15 cellular contexts compared by ENCODE assay signal in genomic region chr22:20133930-20134549, GRCh38. TPM values are rescaled to one million over a fixed set of nuclear protein-coding genes. Genes with fewer than 3 reads are reported as not detected.
DNase-seq lines count a peak whose midpoint lies in the region; ATAC-seq, FAIRE-seq and TF ChIP-seq lines count a peak whose summit lies in the region.
"Had no signal": no experiment of that assay in that cellular context is flagged by ENCODE, and none has a peak within 500 bp of the region (broad histone marks: within the 10 kb centered on the region; RNA-seq: fewer than 3 reads in every experiment).

No MANE protein-coding gene starts in this region.

- DNase-seq in CD4-positive, CD25-positive, alpha-beta regulatory T cell, result no peak
- DNase-seq in GM23338 (ENCODE audit: low spot score) (no peak), foreskin melanocyte (no peak), frontal cortex (ENCODE audit: low spot score in 2 of 2) (no peak)
- DNase-seq: GF-D8; kidney; NCI-H1092; NCI-H2171 treated with DMSO at 0.1 percent for 48 hours; SJCRH30; stimulated activated CD8-positive, alpha-beta memory T cell treated with anti-CD3 and anti-CD28 coated beads, Interleukin-4, amount 100 ng/mL, for 48 hours; uterus had no signal

- peak overlapping the region; percentile 52 to 75 (median 62) for H3K27ac Mint-ChIP-seq in CD4-positive, CD25-positive, alpha-beta regulatory T cell
- H3K27ac Mint-ChIP-seq in GM23338 (no peak overlapping the region), nephron (no peak overlapping the region)

- H3K4me2 ChIP-seq in GM23338, result no peak overlapping the region

- peaks cover 32% of the 10 kb centered on the region for H3K4me1 ChIP-seq in CD4-positive, CD25-positive, alpha-beta regulatory T cell (ENCODE audit: control insufficient read depth, insufficient read depth, low read length, poor library complexity, severe bottlenecking)
- H3K4me1 ChIP-seq in GM23338 (ENCODE audit: insufficient read depth), result no peaks in the 10 kb centered on the region; the same call in 1 of the 2 replicates

- FAIRE-seq in frontal cortex (lab: Jason Lieb, UNC), result no peak
- FAIRE-seq: kidney had no signal

- no peaks in the 10 kb centered on the region; the same call in 1 of the 2 replicates for H4K20me1 ChIP-seq in GM23338 (replicated peaks; ENCODE audit: insufficient read depth)

- H3K9me3 Mint-ChIP-seq in CD4-positive, CD25-positive, alpha-beta regulatory T cell, result no peaks in the 10 kb centered on the region
- H3K9me3 Mint-ChIP-seq in GM23338 (no peaks in the 10 kb centered on the region), nephron (no peaks in the 10 kb centered on the region)

- no peaks in the 10 kb centered on the region for H3K36me3 ChIP-seq in CD4-positive, CD25-positive, alpha-beta regulatory T cell (ENCODE audit: control insufficient read depth, insufficient read depth, low read length)
- H3K36me3 ChIP-seq in GM23338 (ENCODE audit: insufficient read depth), result no peaks in the 10 kb centered on the region
- H3K36me3 ChIP-seq: SJCRH30, uterus had no signal

- H3K27me3 ChIP-seq in CD4-positive, CD25-positive, alpha-beta regulatory T cell (ENCODE audit: control insufficient read depth, insufficient read depth, low read length), result no peaks in the 10 kb centered on the region
- H3K27me3 ChIP-seq in GM23338 (ENCODE audit: insufficient read depth), result no peaks in the 10 kb centered on the region
- H3K27me3 ChIP-seq: SJCRH30, uterus had no signal

- H2AFZ ChIP-seq in GM23338, result no peak overlapping the region

- no peak overlapping the region for H3K27ac ChIP-seq in CD4-positive, CD25-positive, alpha-beta regulatory T cell (ENCODE audit: insufficient read depth, low read length, poor library complexity, severe bottlenecking)
- H3K27ac ChIP-seq in GM23338 (ENCODE audit: low read depth) (no peak overlapping the region), angular gyrus (ENCODE audit: low read depth, low read length) (peak overlapping the region; percentile 41)
- H3K27ac ChIP-seq: SJCRH30, uterus had no signal

- no peaks in the 10 kb centered on the region for H3K27me3 Mint-ChIP-seq in CD4-positive, CD25-positive, alpha-beta regulatory T cell
- H3K27me3 Mint-ChIP-seq in GM23338 (ENCODE audit: insufficient read depth, low read depth, poor library complexity), result peaks cover 14% of the 10 kb centered on the region
- H3K27me3 Mint-ChIP-seq in nephron (ENCODE audit: low read depth), result no peaks in the 10 kb centered on the region

- no peaks in the 10 kb centered on the region for H3K9me3 ChIP-seq in CD4-positive, CD25-positive, alpha-beta regulatory T cell (ENCODE audit: control insufficient read depth in 2 of 2, low read length in 2 of 2)
- H3K9me3 ChIP-seq: SJCRH30, uterus had no signal

- H3K36me3 Mint-ChIP-seq in CD4-positive, CD25-positive, alpha-beta regulatory T cell, result no peaks in the 10 kb centered on the region
- no peaks in the 10 kb centered on the region for H3K36me3 Mint-ChIP-seq in GM23338 (ENCODE audit: low read depth)
- no peaks in the 10 kb centered on the region for H3K36me3 Mint-ChIP-seq in nephron (ENCODE audit: low read depth)

- H3K4me3 ChIP-seq in CD4-positive, CD25-positive, alpha-beta regulatory T cell (ENCODE audit: low read depth, low read length), result no peak overlapping the region
- no peak overlapping the region for H3K4me3 ChIP-seq in GM23338
- H3K4me3 ChIP-seq: SJCRH30 had no signal

- H3F3A ChIP-seq in GM23338 (replicated peaks; ENCODE audit: low read depth), result peaks cover 13% of the 10 kb centered on the region; the same call in 1 of the 2 replicates

- ATAC-seq in CD4-positive, CD25-positive, alpha-beta regulatory T cell (ENCODE audit: low read depth in 2 of 2), result no peak
- ATAC-seq in GM23338 (no peak), HG03196 (IDR thresholded peaks at IDR 0.05; ENCODE audit: unreplicated experiment) (no peak)

- peaks cover 0 to 62% (median 20%) of the 10 kb centered on the region in 4 donors for H3K4me1 Mint-ChIP-seq in CD4-positive, CD25-positive, alpha-beta regulatory T cell
- H3K4me1 Mint-ChIP-seq in GM23338 (peaks cover 2% of the 10 kb centered on the region; the same call in 1 of the 3 replicates), nephron (peaks cover 25% of the 10 kb centered on the region)

- peaks cover 35% of the 10 kb centered on the region for H3K79me2 ChIP-seq in GM23338 (replicated peaks; ENCODE audit: insufficient read depth)

- no peak for TF ChIP-seq CTCF in GM23338 (conservative IDR thresholded peaks at IDR 0.05; ENCODE audit: low read depth in 2 of 2)
- no peak for TF ChIP-seq CTCF in nephron (IDR thresholded peaks at IDR 0.05; ENCODE audit: unreplicated experiment in 3 of 3)

- peak overlapping the region; percentile 79 to 87 (median 83) for H3K4me3 Mint-ChIP-seq in CD4-positive, CD25-positive, alpha-beta regulatory T cell
- H3K4me3 Mint-ChIP-seq in GM23338, result peak overlapping the region; percentile 36; the same call in 2 of the 3 replicates
- H3K4me3 Mint-ChIP-seq in nephron, result peak overlapping the region; percentile 73 to 87 (median 80)

- no peaks in the 10 kb centered on the region for H3K9me2 ChIP-seq in GM23338 (ENCODE audit: insufficient read depth)

TF ChIP-seq in GM23338, 12 proteins besides CTCF, POLR2A, EP300 and RAD21 (continues in another document):
- TF ChIP-seq EZH2phosphoT487 (IDR thresholded peaks at IDR 0.05; ENCODE audit: unreplicated experiment) (no peak), JUNB (IDR thresholded peaks at IDR 0.05; ENCODE audit: unreplicated experiment) (no peak)

RNA-seq across cellular contexts. Expression of gene ZDHHC8, which starts 2.4 kb away (rescaled TPM):
- total RNA-seq in CD4-positive, CD25-positive, alpha-beta regulatory T cell, result 76.7 TPM
- polyA plus RNA-seq in CD4-positive, CD25-positive, alpha-beta regulatory T cell, result 1 to 10 TPM; 1.2 to 4.3 (median 1.6) TPM
- total RNA-seq in GM23338 (2014; rRNA removed; shearing (Covaris generic)), result 26.1 and 47.6 TPM in 2 replicates
- polyA plus RNA-seq in GM23338 (2016; fragmentation: Nextera tagmentation; extraction: Ambion mirVana), result 13.7 and 22.1 TPM in 2 replicates
- 2.9 TPM for total RNA-seq in frontal cortex

RNA-seq across cellular contexts. Expression of gene CCDC188, which starts 16.8 kb away (rescaled TPM):
- 0.44 TPM for total RNA-seq in CD4-positive, CD25-positive, alpha-beta regulatory T cell
- polyA plus RNA-seq in CD4-positive, CD25-positive, alpha-beta regulatory T cell, result not detected
- not detected in 2 replicates for total RNA-seq in GM23338 (2014; rRNA removed; shearing (Covaris generic))
- not detected in 2 replicates for polyA plus RNA-seq in GM23338 (2016; fragmentation: Nextera tagmentation; extraction: Ambion mirVana)
- total RNA-seq in frontal cortex, result 0.82 TPM
- total RNA-seq: mononuclear cell, SJCRH30 had no signal

RNA-seq across cellular contexts. Expression of gene TRMT2A, which starts 17.0 kb away (rescaled TPM):
- 75.2 TPM for total RNA-seq in CD4-positive, CD25-positive, alpha-beta regulatory T cell
- polyA plus RNA-seq in CD4-positive, CD25-positive, alpha-beta regulatory T cell, result 10 to 100 TPM; 24.5 to 30.2 (median 28.1) TPM
- 56.4 and 61.3 TPM in 2 replicates for total RNA-seq in GM23338 (2014; rRNA removed; shearing (Covaris generic))
- 41.3 and 42.9 TPM in 2 replicates for polyA plus RNA-seq in GM23338 (2016; fragmentation: Nextera tagmentation; extraction: Ambion mirVana)
- 28.9 TPM for total RNA-seq in frontal cortex

RNA-seq across cellular contexts. Expression of gene RANBP1, which starts 18.1 kb away (rescaled TPM):
- total RNA-seq in CD4-positive, CD25-positive, alpha-beta regulatory T cell, result 67.2 TPM
- 10 to 100 TPM; 80.7 to 93.9 (median 90.2) TPM for polyA plus RNA-seq in CD4-positive, CD25-positive, alpha-beta regulatory T cell
- 987 and 1,206 TPM in 2 replicates for total RNA-seq in GM23338 (2014; rRNA removed; shearing (Covaris generic))
- polyA plus RNA-seq in GM23338 (2016; fragmentation: Nextera tagmentation; extraction: Ambion mirVana), result 988 and 1,014 TPM in 2 replicates
- total RNA-seq in frontal cortex, result 182 TPM

RNA-seq across cellular contexts. Expression of gene DGCR8, which starts 54.0 kb away (rescaled TPM):
- 41.1 TPM for total RNA-seq in CD4-positive, CD25-positive, alpha-beta regulatory T cell
- 1 to 10 TPM; 2.7 to 6.6 (median 4.5) TPM for polyA plus RNA-seq in CD4-positive, CD25-positive, alpha-beta regulatory T cell
- 41.6 and 48.9 TPM in 2 replicates for total RNA-seq in GM23338 (2014; rRNA removed; shearing (Covaris generic))
- polyA plus RNA-seq in GM23338 (2016; fragmentation: Nextera tagmentation; extraction: Ambion mirVana), result 11.4 and 12.2 TPM in 2 replicates
- total RNA-seq in frontal cortex, result 42.8 TPM

Comparison
In these comparisons a context has a peak if more than half of its experiments do, and no peak if none do; other contexts are left out.
1. H3K27ac Mint-ChIP-seq: peak in CD4-positive, CD25-positive, alpha-beta regulatory T cell (3 of 3); none in GM23338 (single experiment) and nephron (0 of 3).
2. Peak in every context shown above with its lines, with median percentiles within 50 percentile points of each other: H3K4me3 Mint-ChIP-seq.